ENCODE assay signal across 17 cellular contexts in genomic region chr5:158462349-158463114, GRCh38.
"Had no signal": no experiment of that assay in that cellular context is flagged by ENCODE, and none has a peak within 500 bp of the region (broad histone marks: within the 10 kb centered on the region; RNA-seq: fewer than 3 reads in every experiment).

No MANE protein-coding gene starts in this region.

- ATAC-seq: activated CD4-positive, alpha-beta T cell treated with anti-CD3 and anti-CD28 coated beads for 36 hours; left colon; natural killer cell; upper lobe of right lung had no signal

- DNase-seq: activated CD4-positive, alpha-beta memory T cell treated with anti-CD3 and anti-CD28 coated beads for 36 hours; activated CD4-positive, alpha-beta T cell treated with anti-CD3 and anti-CD28 coated beads for 36 hours; activated naive CD4-positive, alpha-beta T cell treated with anti-CD3 and anti-CD28 coated beads, Interleukin-2, amount 50 U/mL, for 16 hours; activated T-cell treated with anti-CD3 and anti-CD28 coated beads, Interleukin-2, amount 50 U/mL, for 24 hours; amygdala; brain microvascular endothelial cell; cerebellar nuclear complex; effector memory CD4-positive, alpha-beta T cell; left colon; natural killer cell; occipital lobe; spleen; T-helper 2 cell; upper lobe of right lung had no signal

- H3K27ac Mint-ChIP-seq: activated CD4-positive, alpha-beta memory T cell treated with anti-CD3 and anti-CD28 coated beads for 36 hours; activated CD4-positive, alpha-beta T cell treated with anti-CD3 and anti-CD28 coated beads for 36 hours; activated T-cell treated with anti-CD3 and anti-CD28 coated beads, Interleukin-2, amount 50 U/mL, for 24 hours; memory B cell; natural killer cell; stimulated activated naive CD8-positive, alpha-beta T cell treated with anti-CD3 and anti-CD28 coated beads, Interleukin-15, Interleukin-2, amounts not matched to agents 100 ng/mL and 50 ng/mL, for 24 hours had no signal

- H3K27me3 Mint-ChIP-seq: activated CD4-positive, alpha-beta memory T cell treated with anti-CD3 and anti-CD28 coated beads for 36 hours; activated CD4-positive, alpha-beta T cell treated with anti-CD3 and anti-CD28 coated beads for 36 hours; activated T-cell treated with anti-CD3 and anti-CD28 coated beads, Interleukin-2, amount 50 U/mL, for 24 hours; memory B cell; stimulated activated naive CD8-positive, alpha-beta T cell treated with anti-CD3 and anti-CD28 coated beads, Interleukin-15, Interleukin-2, amounts not matched to agents 100 ng/mL and 50 ng/mL, for 24 hours had no signal

- H3K4me3 ChIP-seq: spleen, thoracic aorta, upper lobe of right lung had no signal

- H3K4me3 Mint-ChIP-seq: activated CD4-positive, alpha-beta memory T cell treated with anti-CD3 and anti-CD28 coated beads for 36 hours; activated CD4-positive, alpha-beta T cell treated with anti-CD3 and anti-CD28 coated beads for 36 hours; activated T-cell treated with anti-CD3 and anti-CD28 coated beads, Interleukin-2, amount 50 U/mL, for 24 hours; memory B cell; natural killer cell; stimulated activated naive CD8-positive, alpha-beta T cell treated with anti-CD3 and anti-CD28 coated beads, Interleukin-15, Interleukin-2, amounts not matched to agents 100 ng/mL and 50 ng/mL, for 24 hours had no signal

- H3K36me3 Mint-ChIP-seq: activated CD4-positive, alpha-beta memory T cell treated with anti-CD3 and anti-CD28 coated beads for 36 hours; memory B cell; natural killer cell had no signal

- H3K9me3 Mint-ChIP-seq: activated CD4-positive, alpha-beta memory T cell treated with anti-CD3 and anti-CD28 coated beads for 36 hours had no signal

- H3K9me3 ChIP-seq: spleen, thoracic aorta, upper lobe of right lung had no signal

- H3K27me3 ChIP-seq: brain microvascular endothelial cell, spleen, upper lobe of right lung had no signal

- H3K4me1 Mint-ChIP-seq: natural killer cell had no signal

- H3K27ac ChIP-seq: brain microvascular endothelial cell, spleen, upper lobe of right lung had no signal

- H3K36me3 ChIP-seq: brain microvascular endothelial cell, spleen, thoracic aorta, upper lobe of right lung had no signal
